ENCODE assay signal across 1 cellular context in the genomic region with DNA sequence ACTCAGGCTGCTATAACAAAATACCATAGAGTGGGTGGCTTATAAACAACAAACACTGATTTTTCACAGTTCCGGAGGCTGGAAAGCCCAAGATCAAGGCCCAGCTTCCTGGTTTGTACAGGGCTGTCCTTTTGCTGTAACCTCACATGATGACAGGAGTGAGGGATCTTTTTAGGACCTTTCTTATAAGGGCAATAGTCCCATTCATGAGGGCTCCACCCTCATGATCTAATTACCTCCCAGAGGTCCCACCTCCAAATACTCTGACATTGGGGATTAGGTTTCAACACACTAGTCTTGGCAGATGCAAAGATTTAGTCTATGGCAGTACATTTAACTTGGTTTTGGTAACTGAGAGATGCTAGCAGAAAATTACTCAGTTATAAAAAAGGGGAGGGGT.
TF ChIP-seq lines count a peak whose summit lies in the region.

No MANE protein-coding gene starts in this region.

TF ChIP-seq in GM12878, 131 proteins besides CTCF, POLR2A, EP300 and RAD21:
- TF ChIP-seq BACH1 (IDR thresholded peaks at IDR 0.05; ENCODE audit: borderline replicate concordance) (no peak), SMAD1 (IDR thresholded peaks at IDR 0.05; ENCODE audit: low read depth, partially characterized antibody) (no peak), KDM1A (IDR thresholded peaks at IDR 0.05; ENCODE audit: borderline replicate concordance) (no peak), NFIC (IDR thresholded peaks at IDR 0.05; ENCODE audit: low read depth, low read length) (no peak), JUND (IDR thresholded peaks at IDR 0.05; ENCODE audit: low read depth, low read length) (no peak), GABPA (IDR thresholded peaks at IDR 0.05; ENCODE audit: low read depth) (no peak), SREBF2 (IDR thresholded peaks at IDR 0.05; ENCODE audit: low read length) (no peak), LARP7 (IDR thresholded peaks at IDR 0.05) (no peak), POU2F2 (IDR thresholded peaks at IDR 0.05; ENCODE audit: borderline replicate concordance, low read depth, low read length) (no peak), TAF1 (IDR thresholded peaks at IDR 0.05; ENCODE audit: borderline replicate concordance, low read depth, low read length) (no peak), ZBED1 (IDR thresholded peaks at IDR 0.05; ENCODE audit: borderline replicate concordance) (no peak)
- TF ChIP-seq, protein P1, sequence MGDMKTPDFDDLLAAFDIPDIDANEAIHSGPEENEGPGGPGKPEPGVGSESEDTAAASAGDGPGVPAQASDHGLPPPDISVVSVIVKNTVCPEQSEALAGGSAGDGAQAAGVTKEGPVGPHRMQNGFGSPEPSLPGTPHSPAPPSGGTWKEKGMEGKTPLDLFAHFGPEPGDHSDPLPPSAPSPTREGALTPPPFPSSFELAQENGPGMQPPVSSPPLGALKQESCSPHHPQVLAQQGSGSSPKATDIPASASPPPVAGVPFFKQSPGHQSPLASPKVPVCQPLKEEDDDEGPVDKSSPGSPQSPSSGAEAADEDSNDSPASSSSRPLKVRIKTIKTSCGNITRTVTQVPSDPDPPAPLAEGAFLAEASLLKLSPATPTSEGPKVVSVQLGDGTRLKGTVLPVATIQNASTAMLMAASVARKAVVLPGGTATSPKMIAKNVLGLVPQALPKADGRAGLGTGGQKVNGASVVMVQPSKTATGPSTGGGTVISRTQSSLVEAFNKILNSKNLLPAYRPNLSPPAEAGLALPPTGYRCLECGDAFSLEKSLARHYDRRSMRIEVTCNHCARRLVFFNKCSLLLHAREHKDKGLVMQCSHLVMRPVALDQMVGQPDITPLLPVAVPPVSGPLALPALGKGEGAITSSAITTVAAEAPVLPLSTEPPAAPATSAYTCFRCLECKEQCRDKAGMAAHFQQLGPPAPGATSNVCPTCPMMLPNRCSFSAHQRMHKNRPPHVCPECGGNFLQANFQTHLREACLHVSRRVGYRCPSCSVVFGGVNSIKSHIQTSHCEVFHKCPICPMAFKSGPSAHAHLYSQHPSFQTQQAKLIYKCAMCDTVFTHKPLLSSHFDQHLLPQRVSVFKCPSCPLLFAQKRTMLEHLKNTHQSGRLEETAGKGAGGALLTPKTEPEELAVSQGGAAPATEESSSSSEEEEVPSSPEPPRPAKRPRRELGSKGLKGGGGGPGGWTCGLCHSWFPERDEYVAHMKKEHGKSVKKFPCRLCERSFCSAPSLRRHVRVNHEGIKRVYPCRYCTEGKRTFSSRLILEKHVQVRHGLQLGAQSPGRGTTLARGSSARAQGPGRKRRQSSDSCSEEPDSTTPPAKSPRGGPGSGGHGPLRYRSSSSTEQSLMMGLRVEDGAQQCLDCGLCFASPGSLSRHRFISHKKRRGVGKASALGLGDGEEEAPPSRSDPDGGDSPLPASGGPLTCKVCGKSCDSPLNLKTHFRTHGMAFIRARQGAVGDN (IDR thresholded peaks at IDR 0.05): no peak
- TF ChIP-seq, protein P2, sequence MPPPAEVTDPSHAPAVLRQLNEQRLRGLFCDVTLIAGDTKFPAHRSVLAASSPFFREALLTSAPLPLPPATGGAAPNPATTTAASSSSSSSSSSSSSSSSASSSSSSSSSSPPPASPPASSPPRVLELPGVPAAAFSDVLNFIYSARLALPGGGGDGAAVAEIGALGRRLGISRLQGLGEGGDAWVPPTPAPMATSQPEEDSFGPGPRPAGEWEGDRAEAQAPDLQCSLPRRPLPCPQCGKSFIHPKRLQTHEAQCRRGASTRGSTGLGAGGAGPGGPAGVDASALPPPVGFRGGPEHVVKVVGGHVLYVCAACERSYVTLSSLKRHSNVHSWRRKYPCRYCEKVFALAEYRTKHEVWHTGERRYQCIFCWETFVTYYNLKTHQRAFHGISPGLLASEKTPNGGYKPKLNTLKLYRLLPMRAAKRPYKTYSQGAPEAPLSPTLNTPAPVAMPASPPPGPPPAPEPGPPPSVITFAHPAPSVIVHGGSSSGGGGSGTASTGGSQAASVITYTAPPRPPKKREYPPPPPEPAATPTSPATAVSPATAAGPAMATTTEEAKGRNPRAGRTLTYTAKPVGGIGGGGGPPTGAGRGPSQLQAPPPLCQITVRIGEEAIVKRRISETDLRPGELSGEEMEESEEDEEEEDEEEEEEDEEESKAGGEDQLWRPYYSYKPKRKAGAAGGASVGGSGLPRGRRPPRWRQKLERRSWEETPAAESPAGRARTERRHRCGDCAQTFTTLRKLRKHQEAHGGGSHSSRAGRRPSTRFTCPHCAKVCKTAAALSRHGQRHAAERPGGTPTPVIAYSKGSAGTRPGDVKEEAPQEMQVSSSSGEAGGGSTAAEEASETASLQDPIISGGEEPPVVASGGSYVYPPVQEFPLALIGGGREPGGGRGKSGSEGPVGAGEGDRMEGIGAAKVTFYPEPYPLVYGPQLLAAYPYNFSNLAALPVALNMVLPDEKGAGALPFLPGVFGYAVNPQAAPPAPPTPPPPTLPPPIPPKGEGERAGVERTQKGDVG (CRISPR knock-in tag; IDR thresholded peaks at IDR 0.05): no peak
- TF ChIP-seq, protein P3, sequence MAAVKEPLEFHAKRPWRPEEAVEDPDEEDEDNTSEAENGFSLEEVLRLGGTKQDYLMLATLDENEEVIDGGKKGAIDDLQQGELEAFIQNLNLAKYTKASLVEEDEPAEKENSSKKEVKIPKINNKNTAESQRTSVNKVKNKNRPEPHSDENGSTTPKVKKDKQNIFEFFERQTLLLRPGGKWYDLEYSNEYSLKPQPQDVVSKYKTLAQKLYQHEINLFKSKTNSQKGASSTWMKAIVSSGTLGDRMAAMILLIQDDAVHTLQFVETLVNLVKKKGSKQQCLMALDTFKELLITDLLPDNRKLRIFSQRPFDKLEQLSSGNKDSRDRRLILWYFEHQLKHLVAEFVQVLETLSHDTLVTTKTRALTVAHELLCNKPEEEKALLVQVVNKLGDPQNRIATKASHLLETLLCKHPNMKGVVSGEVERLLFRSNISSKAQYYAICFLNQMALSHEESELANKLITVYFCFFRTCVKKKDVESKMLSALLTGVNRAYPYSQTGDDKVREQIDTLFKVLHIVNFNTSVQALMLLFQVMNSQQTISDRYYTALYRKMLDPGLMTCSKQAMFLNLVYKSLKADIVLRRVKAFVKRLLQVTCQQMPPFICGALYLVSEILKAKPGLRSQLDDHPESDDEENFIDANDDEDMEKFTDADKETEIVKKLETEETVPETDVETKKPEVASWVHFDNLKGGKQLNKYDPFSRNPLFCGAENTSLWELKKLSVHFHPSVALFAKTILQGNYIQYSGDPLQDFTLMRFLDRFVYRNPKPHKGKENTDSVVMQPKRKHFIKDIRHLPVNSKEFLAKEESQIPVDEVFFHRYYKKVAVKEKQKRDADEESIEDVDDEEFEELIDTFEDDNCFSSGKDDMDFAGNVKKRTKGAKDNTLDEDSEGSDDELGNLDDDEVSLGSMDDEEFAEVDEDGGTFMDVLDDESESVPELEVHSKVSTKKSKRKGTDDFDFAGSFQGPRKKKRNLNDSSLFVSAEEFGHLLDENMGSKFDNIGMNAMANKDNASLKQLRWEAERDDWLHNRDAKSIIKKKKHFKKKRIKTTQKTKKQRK (IDR thresholded peaks at IDR 0.05; ENCODE audit: low read depth, low read length): no peak
- TF ChIP-seq, protein P4, sequence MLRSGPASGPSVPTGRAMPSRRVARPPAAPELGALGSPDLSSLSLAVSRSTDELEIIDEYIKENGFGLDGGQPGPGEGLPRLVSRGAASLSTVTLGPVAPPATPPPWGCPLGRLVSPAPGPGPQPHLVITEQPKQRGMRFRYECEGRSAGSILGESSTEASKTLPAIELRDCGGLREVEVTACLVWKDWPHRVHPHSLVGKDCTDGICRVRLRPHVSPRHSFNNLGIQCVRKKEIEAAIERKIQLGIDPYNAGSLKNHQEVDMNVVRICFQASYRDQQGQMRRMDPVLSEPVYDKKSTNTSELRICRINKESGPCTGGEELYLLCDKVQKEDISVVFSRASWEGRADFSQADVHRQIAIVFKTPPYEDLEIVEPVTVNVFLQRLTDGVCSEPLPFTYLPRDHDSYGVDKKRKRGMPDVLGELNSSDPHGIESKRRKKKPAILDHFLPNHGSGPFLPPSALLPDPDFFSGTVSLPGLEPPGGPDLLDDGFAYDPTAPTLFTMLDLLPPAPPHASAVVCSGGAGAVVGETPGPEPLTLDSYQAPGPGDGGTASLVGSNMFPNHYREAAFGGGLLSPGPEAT (IDR thresholded peaks at IDR 0.05; ENCODE audit: low read depth): no peak
- TF ChIP-seq, protein P5, sequence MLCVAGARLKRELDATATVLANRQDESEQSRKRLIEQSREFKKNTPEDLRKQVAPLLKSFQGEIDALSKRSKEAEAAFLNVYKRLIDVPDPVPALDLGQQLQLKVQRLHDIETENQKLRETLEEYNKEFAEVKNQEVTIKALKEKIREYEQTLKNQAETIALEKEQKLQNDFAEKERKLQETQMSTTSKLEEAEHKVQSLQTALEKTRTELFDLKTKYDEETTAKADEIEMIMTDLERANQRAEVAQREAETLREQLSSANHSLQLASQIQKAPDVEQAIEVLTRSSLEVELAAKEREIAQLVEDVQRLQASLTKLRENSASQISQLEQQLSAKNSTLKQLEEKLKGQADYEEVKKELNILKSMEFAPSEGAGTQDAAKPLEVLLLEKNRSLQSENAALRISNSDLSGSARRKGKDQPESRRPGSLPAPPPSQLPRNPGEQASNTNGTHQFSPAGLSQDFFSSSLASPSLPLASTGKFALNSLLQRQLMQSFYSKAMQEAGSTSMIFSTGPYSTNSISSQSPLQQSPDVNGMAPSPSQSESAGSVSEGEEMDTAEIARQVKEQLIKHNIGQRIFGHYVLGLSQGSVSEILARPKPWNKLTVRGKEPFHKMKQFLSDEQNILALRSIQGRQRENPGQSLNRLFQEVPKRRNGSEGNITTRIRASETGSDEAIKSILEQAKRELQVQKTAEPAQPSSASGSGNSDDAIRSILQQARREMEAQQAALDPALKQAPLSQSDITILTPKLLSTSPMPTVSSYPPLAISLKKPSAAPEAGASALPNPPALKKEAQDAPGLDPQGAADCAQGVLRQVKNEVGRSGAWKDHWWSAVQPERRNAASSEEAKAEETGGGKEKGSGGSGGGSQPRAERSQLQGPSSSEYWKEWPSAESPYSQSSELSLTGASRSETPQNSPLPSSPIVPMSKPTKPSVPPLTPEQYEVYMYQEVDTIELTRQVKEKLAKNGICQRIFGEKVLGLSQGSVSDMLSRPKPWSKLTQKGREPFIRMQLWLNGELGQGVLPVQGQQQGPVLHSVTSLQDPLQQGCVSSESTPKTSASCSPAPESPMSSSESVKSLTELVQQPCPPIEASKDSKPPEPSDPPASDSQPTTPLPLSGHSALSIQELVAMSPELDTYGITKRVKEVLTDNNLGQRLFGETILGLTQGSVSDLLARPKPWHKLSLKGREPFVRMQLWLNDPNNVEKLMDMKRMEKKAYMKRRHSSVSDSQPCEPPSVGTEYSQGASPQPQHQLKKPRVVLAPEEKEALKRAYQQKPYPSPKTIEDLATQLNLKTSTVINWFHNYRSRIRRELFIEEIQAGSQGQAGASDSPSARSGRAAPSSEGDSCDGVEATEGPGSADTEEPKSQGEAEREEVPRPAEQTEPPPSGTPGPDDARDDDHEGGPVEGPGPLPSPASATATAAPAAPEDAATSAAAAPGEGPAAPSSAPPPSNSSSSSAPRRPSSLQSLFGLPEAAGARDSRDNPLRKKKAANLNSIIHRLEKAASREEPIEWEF (IDR thresholded peaks at IDR 0.05; ENCODE audit: insufficient replicate concordance, low read depth, low read length): no peak
- TF ChIP-seq, protein P6, sequence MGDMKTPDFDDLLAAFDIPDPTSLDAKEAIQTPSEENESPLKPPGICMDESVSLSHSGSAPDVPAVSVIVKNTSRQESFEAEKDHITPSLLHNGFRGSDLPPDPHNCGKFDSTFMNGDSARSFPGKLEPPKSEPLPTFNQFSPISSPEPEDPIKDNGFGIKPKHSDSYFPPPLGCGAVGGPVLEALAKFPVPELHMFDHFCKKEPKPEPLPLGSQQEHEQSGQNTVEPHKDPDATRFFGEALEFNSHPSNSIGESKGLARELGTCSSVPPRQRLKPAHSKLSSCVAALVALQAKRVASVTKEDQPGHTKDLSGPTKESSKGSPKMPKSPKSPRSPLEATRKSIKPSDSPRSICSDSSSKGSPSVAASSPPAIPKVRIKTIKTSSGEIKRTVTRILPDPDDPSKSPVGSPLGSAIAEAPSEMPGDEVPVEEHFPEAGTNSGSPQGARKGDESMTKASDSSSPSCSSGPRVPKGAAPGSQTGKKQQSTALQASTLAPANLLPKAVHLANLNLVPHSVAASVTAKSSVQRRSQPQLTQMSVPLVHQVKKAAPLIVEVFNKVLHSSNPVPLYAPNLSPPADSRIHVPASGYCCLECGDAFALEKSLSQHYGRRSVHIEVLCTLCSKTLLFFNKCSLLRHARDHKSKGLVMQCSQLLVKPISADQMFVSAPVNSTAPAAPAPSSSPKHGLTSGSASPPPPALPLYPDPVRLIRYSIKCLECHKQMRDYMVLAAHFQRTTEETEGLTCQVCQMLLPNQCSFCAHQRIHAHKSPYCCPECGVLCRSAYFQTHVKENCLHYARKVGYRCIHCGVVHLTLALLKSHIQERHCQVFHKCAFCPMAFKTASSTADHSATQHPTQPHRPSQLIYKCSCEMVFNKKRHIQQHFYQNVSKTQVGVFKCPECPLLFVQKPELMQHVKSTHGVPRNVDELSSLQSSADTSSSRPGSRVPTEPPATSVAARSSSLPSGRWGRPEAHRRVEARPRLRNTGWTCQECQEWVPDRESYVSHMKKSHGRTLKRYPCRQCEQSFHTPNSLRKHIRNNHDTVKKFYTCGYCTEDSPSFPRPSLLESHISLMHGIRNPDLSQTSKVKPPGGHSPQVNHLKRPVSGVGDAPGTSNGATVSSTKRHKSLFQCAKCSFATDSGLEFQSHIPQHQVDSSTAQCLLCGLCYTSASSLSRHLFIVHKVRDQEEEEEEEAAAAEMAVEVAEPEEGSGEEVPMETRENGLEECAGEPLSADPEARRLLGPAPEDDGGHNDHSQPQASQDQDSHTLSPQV (IDR thresholded peaks at IDR 0.05): no peak
- TF ChIP-seq, protein P7, sequence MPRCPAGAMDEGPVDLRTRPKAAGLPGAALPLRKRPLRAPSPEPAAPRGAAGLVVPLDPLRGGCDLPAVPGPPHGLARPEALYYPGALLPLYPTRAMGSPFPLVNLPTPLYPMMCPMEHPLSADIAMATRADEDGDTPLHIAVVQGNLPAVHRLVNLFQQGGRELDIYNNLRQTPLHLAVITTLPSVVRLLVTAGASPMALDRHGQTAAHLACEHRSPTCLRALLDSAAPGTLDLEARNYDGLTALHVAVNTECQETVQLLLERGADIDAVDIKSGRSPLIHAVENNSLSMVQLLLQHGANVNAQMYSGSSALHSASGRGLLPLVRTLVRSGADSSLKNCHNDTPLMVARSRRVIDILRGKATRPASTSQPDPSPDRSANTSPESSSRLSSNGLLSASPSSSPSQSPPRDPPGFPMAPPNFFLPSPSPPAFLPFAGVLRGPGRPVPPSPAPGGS (IDR thresholded peaks at IDR 0.05; ENCODE audit: borderline replicate concordance, insufficient read depth, low read depth, low read length, poor library complexity, severe bottlenecking): no peak
- TF ChIP-seq, protein P8, sequence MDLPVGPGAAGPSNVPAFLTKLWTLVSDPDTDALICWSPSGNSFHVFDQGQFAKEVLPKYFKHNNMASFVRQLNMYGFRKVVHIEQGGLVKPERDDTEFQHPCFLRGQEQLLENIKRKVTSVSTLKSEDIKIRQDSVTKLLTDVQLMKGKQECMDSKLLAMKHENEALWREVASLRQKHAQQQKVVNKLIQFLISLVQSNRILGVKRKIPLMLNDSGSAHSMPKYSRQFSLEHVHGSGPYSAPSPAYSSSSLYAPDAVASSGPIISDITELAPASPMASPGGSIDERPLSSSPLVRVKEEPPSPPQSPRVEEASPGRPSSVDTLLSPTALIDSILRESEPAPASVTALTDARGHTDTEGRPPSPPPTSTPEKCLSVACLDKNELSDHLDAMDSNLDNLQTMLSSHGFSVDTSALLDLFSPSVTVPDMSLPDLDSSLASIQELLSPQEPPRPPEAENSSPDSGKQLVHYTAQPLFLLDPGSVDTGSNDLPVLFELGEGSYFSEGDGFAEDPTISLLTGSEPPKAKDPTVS (IDR thresholded peaks at IDR 0.05; ENCODE audit: low read depth, low read length): no peak
